In the genomic region with DNA sequence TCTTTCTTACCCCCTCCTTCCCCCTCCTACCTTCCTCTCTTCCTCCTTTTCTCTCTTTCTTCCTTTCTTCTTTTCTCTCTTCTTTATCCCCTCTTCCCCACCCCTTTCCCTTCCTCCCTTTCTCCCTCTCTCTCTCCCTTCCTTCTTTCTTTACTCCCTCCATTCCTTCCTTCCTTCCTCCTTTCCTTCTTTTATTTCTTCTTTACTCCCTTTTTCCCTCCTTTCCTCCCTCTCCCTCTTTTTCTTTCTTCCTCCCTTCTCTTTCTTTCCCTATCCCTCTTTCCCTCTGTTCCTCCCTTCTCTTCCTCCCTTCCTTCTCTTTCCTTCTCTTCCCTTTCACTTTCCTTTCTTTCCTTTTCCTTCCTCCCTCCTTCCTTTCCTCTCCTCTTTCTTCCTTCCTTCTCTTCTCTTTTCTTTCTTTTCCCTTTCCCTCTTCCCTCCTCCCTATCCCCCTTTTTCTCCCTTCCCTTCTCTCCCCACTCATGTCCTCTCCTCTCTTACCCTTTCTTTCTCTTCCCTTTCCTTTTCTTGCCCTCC, we compare ENCODE assay signal across 28 cellular contexts.
"Had no signal": no experiment of that assay in that cellular context is flagged by ENCODE, and none has a peak within 500 bp of the region (broad histone marks: within the 10 kb centered on the region; RNA-seq: fewer than 3 reads in every experiment).

No MANE protein-coding gene starts in this region.

- FAIRE-seq: endometrium, islet of Langerhans, keratinocyte had no signal

- H3K4me1 Mint-ChIP-seq: memory B cell; naive thymus-derived CD4-positive, alpha-beta T cell had no signal

- H3K36me3 ChIP-seq: colonic mucosa, esophagus squamous epithelium, gastrocnemius medialis, heart right ventricle, left lung, lower lobe of right lung had no signal

- H3K4me3 ChIP-seq: colonic mucosa, esophagus squamous epithelium, gastrocnemius medialis, heart right ventricle, left lung, lower lobe of right lung had no signal

- ATAC-seq: effector memory CD8-positive, alpha-beta T cell; esophagus mucosa; gastrocnemius medialis; heart right ventricle; left cardiac atrium; left lung; left ventricle myocardium superior; lower lobe of right lung; naive thymus-derived CD4-positive, alpha-beta T cell had no signal

- H3K27ac ChIP-seq: colonic mucosa, epithelial cell of prostate, esophagus squamous epithelium, gastrocnemius medialis, heart right ventricle, left lung, lower lobe of right lung had no signal

- H3K9me3 ChIP-seq: colonic mucosa, esophagus squamous epithelium, gastrocnemius medialis had no signal

- H3K36me3 Mint-ChIP-seq: memory B cell had no signal

- H3K27me3 ChIP-seq: colonic mucosa, esophagus squamous epithelium, gastrocnemius medialis, left lung had no signal

- H3K4me3 Mint-ChIP-seq: dendritic cell treated with granulocyte-macrophage colony-stimulating factor and Interleukin-4, amounts not matched to agents 40 ng/mL and 50 ng/mL, for 4 days; effector memory CD8-positive, alpha-beta T cell; endodermal cell; memory B cell; naive thymus-derived CD4-positive, alpha-beta T cell had no signal

- DNase-seq: colonic mucosa; cortex of kidney; effector CD8-positive, alpha-beta T cell; effector memory CD8-positive, alpha-beta T cell; endodermal cell; erythroblast; esophagus squamous epithelium; foreskin fibroblast; foreskin melanocyte; gastrocnemius medialis; glutamatergic neuron; head of caudate nucleus; heart right ventricle; hippocampal formation; left cardiac atrium; left lung; left ventricle myocardium superior; lower lobe of right lung; mesendoderm; midbrain; naive thymus-derived CD4-positive, alpha-beta T cell had no signal

- H3K27me3 Mint-ChIP-seq: dendritic cell treated with granulocyte-macrophage colony-stimulating factor and Interleukin-4, amounts not matched to agents 40 ng/mL and 50 ng/mL, for 4 days; effector memory CD8-positive, alpha-beta T cell had no signal

- H3K27ac Mint-ChIP-seq: dendritic cell treated with granulocyte-macrophage colony-stimulating factor and Interleukin-4, amounts not matched to agents 40 ng/mL and 50 ng/mL, for 4 days; effector memory CD8-positive, alpha-beta T cell; endodermal cell; memory B cell; naive thymus-derived CD4-positive, alpha-beta T cell had no signal

- H3K4me1 ChIP-seq: colonic mucosa, gastrocnemius medialis, heart right ventricle, left lung, lower lobe of right lung had no signal
